In genomic region chr22:50714150-50714549, GRCh38 we compare ENCODE assay signal across 16 cellular contexts. TPM values are rescaled to one million over a fixed set of nuclear protein-coding genes. Genes with fewer than 3 reads are reported as not detected.
A peak's percentile ranks its signal among the peaks of the same experiment; 100 is the strongest.
DNase-seq lines count a peak whose midpoint lies in the region; ATAC-seq and TF ChIP-seq lines count a peak whose summit lies in the region.
"Had no signal": no experiment of that assay in that cellular context is flagged by ENCODE, and none has a peak within 500 bp of the region (broad histone marks: within the 10 kb centered on the region; RNA-seq: fewer than 3 reads in every experiment).

No MANE protein-coding gene starts in this region.

- no peaks in the 10 kb centered on the region for H3K9me3 ChIP-seq in BLaER1 treated with 17β-estradiol and CSF1 and Interleukin-3, amounts not matched to agents 10 nM and 100 nM (replicated peaks in 1 of 11)
- no peaks in the 10 kb centered on the region for H3K9me3 ChIP-seq in left ventricle myocardium inferior (replicated peaks)

- no peak overlapping the region for H3K4me3 Mint-ChIP-seq in stimulated activated memory B cell treated with anti-CD40 and anti-IgM and Interleukin-4, amounts not matched to agents 10 μg/mL and 1 μg/mL and 100 μg/mL, for 72 hours
- H3K4me3 Mint-ChIP-seq: CD4-positive, CD25-positive, alpha-beta regulatory T cell had no signal

- no peak for TF ChIP-seq CTCF in left ventricle myocardium inferior (IDR thresholded peaks at IDR 0.05; ENCODE audit: borderline replicate concordance)

- no peak overlapping the region for H3K9ac ChIP-seq in BLaER1 treated with 17β-estradiol and CSF1 and Interleukin-3, amounts not matched to agents 10 nM and 100 nM

- H3K27me3 ChIP-seq in BLaER1 treated with 17β-estradiol and CSF1 and Interleukin-3, amounts not matched to agents 10 nM and 100 nM, result no peaks in the 10 kb centered on the region
- H3K27me3 ChIP-seq in left ventricle myocardium inferior (ENCODE audit: low read depth), result peaks cover 1% of the 10 kb centered on the region

- H3K36me3 Mint-ChIP-seq in stimulated activated memory B cell treated with anti-CD40 and anti-IgM and Interleukin-4, amounts not matched to agents 10 μg/mL and 1 μg/mL and 100 μg/mL, for 72 hours, result no peaks in the 10 kb centered on the region
- H3K36me3 Mint-ChIP-seq: CD4-positive, CD25-positive, alpha-beta regulatory T cell had no signal

- intact Hi-C loops in left ventricle myocardium inferior (cut with micrococcal nuclease), result no loop called here

- H3K4me1 ChIP-seq in BLaER1 treated with 17β-estradiol and CSF1 and Interleukin-3, amounts not matched to agents 10 nM and 100 nM, result peaks cover 9 to 43% (median 39%) of the 10 kb centered on the region in 10 experiments; a peak in 19 of 20 replicates
- H3K4me1 ChIP-seq in left ventricle myocardium inferior, result peaks cover 62% of the 10 kb centered on the region

- peak overlapping the region in 10 of 11 experiments; percentile 9 to 86 (median 70); a peak in 14 of 22 replicates for H3K4me2 ChIP-seq in BLaER1 treated with 17β-estradiol and CSF1 and Interleukin-3, amounts not matched to agents 10 nM and 100 nM

- no peak overlapping the region for H3K4me3 ChIP-seq in BLaER1 treated with 17β-estradiol and CSF1 and Interleukin-3, amounts not matched to agents 10 nM and 100 nM
- no peak overlapping the region for H3K4me3 ChIP-seq in left ventricle myocardium inferior

- H3K27ac Mint-ChIP-seq in stimulated activated memory B cell treated with anti-CD40 and anti-IgM and Interleukin-4, amounts not matched to agents 10 μg/mL and 1 μg/mL and 100 μg/mL, for 72 hours, result no peak overlapping the region
- H3K27ac Mint-ChIP-seq: CD4-positive, CD25-positive, alpha-beta regulatory T cell had no signal

- H3K4me1 Mint-ChIP-seq in stimulated activated memory B cell treated with anti-CD40 and anti-IgM and Interleukin-4, amounts not matched to agents 10 μg/mL and 1 μg/mL and 100 μg/mL, for 72 hours, result no peaks in the 10 kb centered on the region
- H3K4me1 Mint-ChIP-seq: CD4-positive, CD25-positive, alpha-beta regulatory T cell had no signal

- H3K27ac ChIP-seq in BLaER1 treated with 17β-estradiol and CSF1 and Interleukin-3, amounts not matched to agents 10 nM and 100 nM, result 0 out of 22 replicates have a peak overlapping the region, but pooled peaks of 1 of the 11 experiments have one; percentile 46
- H3K27ac ChIP-seq in caudate nucleus (ENCODE audit: low read depth, low read length) (peak overlapping the region; percentile 93), left ventricle myocardium inferior (replicated peaks) (peak overlapping the region; percentile 76)

- peaks cover 33% of the 10 kb centered on the region for H3K27me3 Mint-ChIP-seq in stimulated activated memory B cell treated with anti-CD40 and anti-IgM and Interleukin-4, amounts not matched to agents 10 μg/mL and 1 μg/mL and 100 μg/mL, for 72 hours
- H3K27me3 Mint-ChIP-seq: CD4-positive, CD25-positive, alpha-beta regulatory T cell had no signal

- peaks cover 0 to 42% (median 21%) of the 10 kb centered on the region in 11 experiments; a peak in 13 of 22 replicates for H4K20me1 ChIP-seq in BLaER1 treated with 17β-estradiol and CSF1 and Interleukin-3, amounts not matched to agents 10 nM and 100 nM

- no peak for ATAC-seq in stimulated activated memory B cell treated with anti-CD40 and anti-IgM and Interleukin-4, amounts not matched to agents 10 μg/mL and 1 μg/mL and 100 μg/mL, for 72 hours
- no peak for ATAC-seq in HG03025 (IDR thresholded peaks at IDR 0.05; ENCODE audit: low FRiP score, unreplicated experiment)

- H3K36me3 ChIP-seq in BLaER1 treated with 17β-estradiol and CSF1 and Interleukin-3, amounts not matched to agents 10 nM and 100 nM, result peaks cover 0 to 66% (median 19%) of the 10 kb centered on the region in 11 experiments; a peak in 16 of 22 replicates
- peaks cover 17% of the 10 kb centered on the region for H3K36me3 ChIP-seq in left ventricle myocardium inferior

- H3K9me3 Mint-ChIP-seq in stimulated activated memory B cell treated with anti-CD40 and anti-IgM and Interleukin-4, amounts not matched to agents 10 μg/mL and 1 μg/mL and 100 μg/mL, for 72 hours, result peaks cover 4% of the 10 kb centered on the region

- no peak for DNase-seq in caudate nucleus (lab: John Stamatoyannopoulos, UW)
- peak; percentile 15 for DNase-seq in left ventricle myocardium inferior
- DNase-seq in putamen (ENCODE audit: low spot score), result peak; percentile 57
- DNase-seq in retina, result no peak
- DNase-seq in NCI-H446 treated with DMSO at 0.1 percent for 48 hours (lab: John Stamatoyannopoulos, UW), result no peak
- DNase-seq: CD4-positive, CD25-positive, alpha-beta regulatory T cell; DMS53; H7; Karpas-422; NCI-H1105 treated with DMSO at 0.1 percent for 48 hours; NCI-H187; NCI-H510A had no signal

RNA-seq across cellular contexts. Expression of gene ACR, which starts 23.9 kb away (rescaled TPM):
- total RNA-seq in left ventricle myocardium inferior, result 0.30 TPM
- total RNA-seq: A673; CD4-positive, CD25-positive, alpha-beta regulatory T cell; H7 had no signal

RNA-seq across cellular contexts. Expression of gene SHANK3, which starts 41.5 kb away (rescaled TPM):
- total RNA-seq in left ventricle myocardium inferior, result 23.1 TPM

Comparison
In these comparisons a context has a peak if more than half of its experiments do, and no peak if none do; other contexts are left out.
1. DNase-seq: peak in left ventricle myocardium inferior (single experiment) and putamen (single experiment); none in caudate nucleus (0 of 61), retina (single experiment) and NCI-H446 treated with DMSO at 0.1 percent for 48 hours (single experiment).